ENCODE assay signal across 15 cellular contexts in genomic region chr4:76620723-76621463, GRCh38.
DNase-seq lines count a peak whose midpoint lies in the region; ATAC-seq and TF ChIP-seq lines count a peak whose summit lies in the region.
"Had no signal": no experiment of that assay in that cellular context is flagged by ENCODE, and none has a peak within 500 bp of the region (broad histone marks: within the 10 kb centered on the region; RNA-seq: fewer than 3 reads in every experiment).

No MANE protein-coding gene starts in this region.

- H3K4me2 ChIP-seq in KMS-11 = peak overlapping the region; percentile 31

- no peaks in the 10 kb centered on the region for H3K36me3 Mint-ChIP-seq in nephron (ENCODE audit: low read depth)
- H3K36me3 Mint-ChIP-seq: activated naive CD8-positive, alpha-beta T cell treated with anti-CD3 and anti-CD28 coated beads for 36 hours had no signal

- no peak overlapping the region for H3K4me3 ChIP-seq in KMS-11 (IDR thresholded peaks at IDR 0.05; ENCODE audit: insufficient read depth, low read depth, low read length)

- no peaks in the 10 kb centered on the region for H3K9me3 Mint-ChIP-seq in nephron
- H3K9me3 Mint-ChIP-seq: activated naive CD8-positive, alpha-beta T cell treated with anti-CD3 and anti-CD28 coated beads for 36 hours; dendritic cell treated with granulocyte-macrophage colony-stimulating factor and Interleukin-4, amounts not matched to agents 40 ng/mL and 50 ng/mL, for 4 days had no signal

- H3K4me3 Mint-ChIP-seq in nephron = no peak overlapping the region
- H3K4me3 Mint-ChIP-seq: activated naive CD8-positive, alpha-beta T cell treated with anti-CD3 and anti-CD28 coated beads for 36 hours; dendritic cell treated with granulocyte-macrophage colony-stimulating factor and Interleukin-4, amounts not matched to agents 40 ng/mL and 50 ng/mL, for 4 days had no signal

- H3K36me3 ChIP-seq in KMS-11 (ENCODE audit: insufficient read depth) = no peaks in the 10 kb centered on the region
- H3K36me3 ChIP-seq: BE2C had no signal

- peak overlapping the region; percentile 4; the same call in 1 of the 2 replicates for H2AFZ ChIP-seq in KMS-11 (ENCODE audit: low read depth)

- DNase-seq in COLO668 (lab: John Stamatoyannopoulos, UW; ENCODE audit: unreplicated experiment) (peak; percentile 26), cerebellar nuclear complex (lab: John Stamatoyannopoulos, UW) (peak; percentile 40 to 88), nucleus accumbens (lab: John Stamatoyannopoulos, UW) (no peak), GDM1 (lab: John Stamatoyannopoulos, UW) (no peak)
- DNase-seq in stimulated activated CD8-positive, alpha-beta memory T cell treated with anti-CD3 and anti-CD28 coated beads, Interleukin-4, amount 100 ng/mL, for 48 hours = no peak
- DNase-seq: activated naive CD8-positive, alpha-beta T cell treated with anti-CD3 and anti-CD28 coated beads for 36 hours; BE2C; islet precursor cell; Kasumi-1; NCI-H446 treated with DMSO at 0.1 percent for 48 hours had no signal

- no peaks in the 10 kb centered on the region for H4K20me1 ChIP-seq in KMS-11 (ENCODE audit: insufficient read depth)

- TF ChIP-seq CTCF in KMS-11 (conservative IDR thresholded peaks at IDR 0.05; ENCODE audit: low read depth, low read length) (no peak), nephron (IDR thresholded peaks at IDR 0.05; ENCODE audit: unreplicated experiment in 3 of 3) (no peak)

- H3K27me3 ChIP-seq in KMS-11 (ENCODE audit: insufficient read depth, low read depth) = no peaks in the 10 kb centered on the region
- H3K27me3 ChIP-seq: BE2C had no signal

- peaks cover 38% of the 10 kb centered on the region for H3K4me1 Mint-ChIP-seq in nephron
- H3K4me1 Mint-ChIP-seq: activated naive CD8-positive, alpha-beta T cell treated with anti-CD3 and anti-CD28 coated beads for 36 hours had no signal

- no peaks in the 10 kb centered on the region for H3K79me2 ChIP-seq in KMS-11 (ENCODE audit: insufficient read depth, low read depth)

- no peak overlapping the region for H3K9ac ChIP-seq in KMS-11

- H3K4me1 ChIP-seq in KMS-11 (ENCODE audit: low read depth, poor library complexity, severe bottlenecking) = peaks cover 25% of the 10 kb centered on the region
- H3K4me1 ChIP-seq: BE2C had no signal

- no peak for ATAC-seq in HG03196 (IDR thresholded peaks at IDR 0.05; ENCODE audit: unreplicated experiment)
- ATAC-seq: Right ventricle myocardium inferior had no signal

- H3K27ac Mint-ChIP-seq in nephron = peak overlapping the region in 2 of 3 experiments; percentile 10 to 58
- H3K27ac Mint-ChIP-seq: activated naive CD8-positive, alpha-beta T cell treated with anti-CD3 and anti-CD28 coated beads for 36 hours; dendritic cell treated with granulocyte-macrophage colony-stimulating factor and Interleukin-4, amounts not matched to agents 40 ng/mL and 50 ng/mL, for 4 days had no signal

- peaks cover 4% of the 10 kb centered on the region for H3K27me3 Mint-ChIP-seq in nephron (ENCODE audit: low read depth)

- peak overlapping the region; percentile 22; the same call in 1 of the 2 replicates for H3K27ac ChIP-seq in KMS-11

Comparison
In these comparisons a context has a peak if more than half of its experiments do, and no peak if none do; other contexts are left out.
1. DNase-seq: peak in COLO668 (single experiment) and cerebellar nuclear complex (2 of 2); none in stimulated activated CD8-positive, alpha-beta memory T cell treated with anti-CD3 and anti-CD28 coated beads, Interleukin-4, amount 100 ng/mL, for 48 hours (single experiment), nucleus accumbens (0 of 56) and GDM1 (single experiment).